In genomic region chr15:64464271-64465005, GRCh38 we compare ENCODE assay signal across 1 cellular context.
TF ChIP-seq lines count a peak whose summit lies in the region.

No MANE protein-coding gene starts in this region.

TF ChIP-seq in A549, 52 proteins besides CTCF, POLR2A, EP300 and RAD21 (continued from another document):
- TF ChIP-seq, protein P1, sequence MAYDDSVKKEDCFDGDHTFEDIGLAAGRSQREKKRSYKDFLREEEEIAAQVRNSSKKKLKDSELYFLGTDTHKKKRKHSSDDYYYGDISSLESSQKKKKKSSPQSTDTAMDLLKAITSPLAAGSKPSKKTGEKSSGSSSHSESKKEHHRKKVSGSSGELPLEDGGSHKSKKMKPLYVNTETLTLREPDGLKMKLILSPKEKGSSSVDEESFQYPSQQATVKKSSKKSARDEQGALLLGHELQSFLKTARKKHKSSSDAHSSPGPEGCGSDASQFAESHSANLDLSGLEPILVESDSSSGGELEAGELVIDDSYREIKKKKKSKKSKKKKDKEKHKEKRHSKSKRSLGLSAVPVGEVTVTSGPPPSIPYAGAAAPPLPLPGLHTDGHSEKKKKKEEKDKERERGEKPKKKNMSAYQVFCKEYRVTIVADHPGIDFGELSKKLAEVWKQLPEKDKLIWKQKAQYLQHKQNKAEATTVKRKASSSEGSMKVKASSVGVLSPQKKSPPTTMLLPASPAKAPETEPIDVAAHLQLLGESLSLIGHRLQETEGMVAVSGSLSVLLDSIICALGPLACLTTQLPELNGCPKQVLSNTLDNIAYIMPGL (CRISPR knock-in tag; IDR thresholded peaks at IDR 0.05; ENCODE audit: borderline replicate concordance): no peak
- TF ChIP-seq HES2 (IDR thresholded peaks at IDR 0.05): no peak
- no peak for TF ChIP-seq SREBF2 (IDR thresholded peaks at IDR 0.05)
- no peak for TF ChIP-seq SMC3 (IDR thresholded peaks at IDR 0.05)
- TF ChIP-seq ZNF302 (CRISPR knock-in tag; IDR thresholded peaks at IDR 0.05): no peak
- TF ChIP-seq USF2 (IDR thresholded peaks at IDR 0.05): no peak
- TF ChIP-seq BHLHE40 (IDR thresholded peaks at IDR 0.05; ENCODE audit: low read depth, low read length): no peak
TF ChIP-seq in A549: peak in this region for 0.
